ENCODE assay signal across 2 cellular contexts in genomic region chr2:169304689-169305088, GRCh38. TPM values are rescaled to one million over a fixed set of nuclear protein-coding genes. Genes with fewer than 3 reads are reported as not detected.
"Had no signal": no experiment of that assay in that cellular context is flagged by ENCODE, and none has a peak within 500 bp of the region (broad histone marks: within the 10 kb centered on the region; RNA-seq: fewer than 3 reads in every experiment).

No MANE protein-coding gene starts in this region.

RNA-seq across cellular contexts. Expression of gene LRP2, which starts 57.6 kb away (rescaled TPM):
- total RNA-seq: LHCN-M2, M059J had no signal
